In the genomic region with DNA sequence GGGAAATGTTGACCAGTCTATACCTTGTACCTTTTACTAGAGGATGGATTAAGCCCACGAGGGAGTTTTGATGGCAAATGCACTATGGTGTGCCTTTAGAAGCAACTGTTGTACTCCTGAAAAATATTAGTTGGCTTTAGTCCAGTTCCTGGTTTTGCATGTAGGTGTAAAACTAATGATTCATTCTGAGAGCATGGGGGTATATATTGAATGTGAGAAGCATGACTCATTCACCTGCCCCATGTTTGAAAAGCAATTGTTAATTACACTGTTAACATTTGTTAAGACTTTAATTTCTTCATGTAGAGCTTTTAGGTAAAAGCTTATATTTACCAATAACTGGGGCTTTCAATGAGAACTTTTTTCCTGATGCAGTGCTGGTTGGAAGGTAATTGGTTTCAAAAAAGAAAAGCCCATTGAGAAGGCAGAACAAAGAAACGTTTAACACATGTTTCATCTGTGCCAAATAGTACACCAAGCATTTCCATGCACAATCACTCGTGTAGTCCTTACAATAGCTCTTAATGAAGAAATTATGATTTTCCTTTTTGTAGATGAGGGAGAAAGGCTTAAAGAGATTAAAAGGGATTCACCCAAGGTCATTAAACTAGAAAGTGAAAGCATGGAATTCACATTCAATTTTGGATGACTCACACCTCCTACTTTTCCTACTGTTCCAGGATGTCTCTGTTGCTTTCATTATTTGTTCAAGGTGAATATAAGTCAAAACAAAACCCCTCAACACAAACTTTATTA, we compare ENCODE assay signal across 12 cellular contexts.
DNase-seq lines count a peak whose midpoint lies in the region; ATAC-seq and TF ChIP-seq lines count a peak whose summit lies in the region.
"Had no signal": no experiment of that assay in that cellular context is flagged by ENCODE, and none has a peak within 500 bp of the region (broad histone marks: within the 10 kb centered on the region; RNA-seq: fewer than 3 reads in every experiment).

No MANE protein-coding gene starts in this region.

- H4K20me1 ChIP-seq in HCT116 (ENCODE audit: insufficient read depth) (no peaks in the 10 kb centered on the region), hepatocyte (ENCODE audit: insufficient read depth, poor library complexity, severe bottlenecking) (no peaks in the 10 kb centered on the region), smooth muscle cell (ENCODE audit: low read depth) (no peaks in the 10 kb centered on the region)

- H3K9me2 ChIP-seq in HCT116 (ENCODE audit: insufficient read depth) (no peaks in the 10 kb centered on the region), hepatocyte (replicated peaks; ENCODE audit: insufficient read depth) (no peaks in the 10 kb centered on the region)

- peak; percentile 20; the same call in 1 of the 2 replicates for TF ChIP-seq RAD21 in HCT116 (IDR thresholded peaks at IDR 0.05; ENCODE audit: low read depth)

- H3K4me2 ChIP-seq in HCT116 (ENCODE audit: low read length) (peak overlapping the region; percentile 65), hepatocyte (no peak overlapping the region), smooth muscle cell (no peak overlapping the region)

- RAD21 ChIA-PET in HCT116 (lab: Charles Lee; ENCODE audit: low non-redundant PET in 1 of 2, low total read pairs in 2 of 2, uncharacterized antibody in 2 of 2, unreplicated experiment in 2 of 2) = no interaction called here

- H3K9ac ChIP-seq in HCT116 (ENCODE audit: low read length) = no peak overlapping the region
- H3K9ac ChIP-seq in smooth muscle cell (ENCODE audit: low read depth) = no peak overlapping the region

- peak overlapping the region; percentile 31; the same call in 1 of the 2 replicates for H3K27ac ChIP-seq in HCT116 (ENCODE audit: low read depth, low read length)
- H3K27ac ChIP-seq in hepatocyte = no peak overlapping the region
- H3K27ac ChIP-seq in smooth muscle cell (ENCODE audit: low read depth) = no peak overlapping the region
- H3K27ac ChIP-seq: SK-N-MC had no signal

- H3K9me3 ChIP-seq in HCT116 (ENCODE audit: control insufficient read depth in 1 of 2, insufficient read depth in 1 of 2, low read depth in 1 of 2, low read length in 2 of 2) (no peaks in the 10 kb centered on the region), hepatocyte (ENCODE audit: low read depth) (no peaks in the 10 kb centered on the region), smooth muscle cell (replicated peaks; ENCODE audit: low read depth) (no peaks in the 10 kb centered on the region)

- DNase-seq in GM10248 (ENCODE audit: extremely low spot score) = peak; percentile 15
- peak; percentile 51 for DNase-seq in HCT116 (ENCODE audit: low read depth, low spot score)
- peak; percentile 6 for DNase-seq in NCI-H748 treated with DMSO at 0.1 percent for 48 hours (lab: John Stamatoyannopoulos, UW)
- DNase-seq in hepatocyte (ENCODE audit: low spot score) = peak; percentile 15
- no peak for DNase-seq in smooth muscle cell (lab: John Stamatoyannopoulos, UW; ENCODE audit: unreplicated experiment)
- DNase-seq in AG20443 (ENCODE audit: low spot score) = no peak
- DNase-seq in retina = no peak
- DNase-seq: DND-41, HCEC 1CT, left cardiac atrium had no signal

- TF ChIP-seq CTCF in GM10248 (IDR thresholded peaks at IDR 0.05; ENCODE audit: control extremely low read depth, extremely low read depth, low read depth, missing control alignments) (no peak), HCT116 (IDR thresholded peaks at IDR 0.05 in 2 of 3, conservative IDR thresholded peaks at IDR 0.05 in 1 of 3; ENCODE audit: borderline replicate concordance in 1 of 3, insufficient read depth in 1 of 3, low read depth in 2 of 3, low read length in 2 of 3) (no peak), hepatocyte (IDR thresholded peaks at IDR 0.05; ENCODE audit: poor library complexity) (no peak), smooth muscle cell (IDR thresholded peaks at IDR 0.05; ENCODE audit: borderline replicate concordance, insufficient read depth, poor library complexity, severe bottlenecking) (no peak)

- POLR2A ChIA-PET in GM10248 (lab: Yijun Ruan, JAX) = no interaction called here
- POLR2A ChIA-PET in HCT116 (lab: Charles Lee) = interaction anchor here (1.4 kb wide), 1 partner anchor 20 kb away, joined by 3 read pairs; no protein-coding TSS in a partner anchor

- CTCF ChIA-PET in GM10248 (lab: Yijun Ruan, JAX) = interaction anchor here (1.1 kb wide), 1 partner anchor 9 kb away, joined by 3 read pairs; no protein-coding TSS in a partner anchor
- CTCF ChIA-PET in HCT116 (lab: Charles Lee) = interaction anchor here (0.6 kb wide), 1 partner anchor 212 kb away, joined by 3 read pairs; no protein-coding TSS in a partner anchor

- H3K4me1 ChIP-seq in HCT116 (ENCODE audit: control insufficient read depth in 1 of 2, insufficient read depth in 2 of 2, low read length in 2 of 2) (peaks cover 12 to 32% of the 10 kb centered on the region in 2 experiments), hepatocyte (ENCODE audit: insufficient read depth) (peaks cover 16% of the 10 kb centered on the region), smooth muscle cell (ENCODE audit: low read depth) (no peaks in the 10 kb centered on the region)

- TF ChIP-seq POLR2A in HCT116 (IDR thresholded peaks at IDR 0.05; ENCODE audit: borderline replicate concordance, extremely low read depth, insufficient read depth, insufficient read length) = no peak

- H3K36me3 ChIP-seq in HCT116 (ENCODE audit: control insufficient read depth in 1 of 2, insufficient read depth in 2 of 2, low read length in 2 of 2) = no peaks in the 10 kb centered on the region
- no peaks in the 10 kb centered on the region for H3K36me3 ChIP-seq in hepatocyte (replicated peaks; ENCODE audit: insufficient read depth, low read depth)
- H3K36me3 ChIP-seq in smooth muscle cell (ENCODE audit: low read depth) = no peaks in the 10 kb centered on the region

- intact Hi-C loops in HCT116 (cut with micrococcal nuclease) = no loop called here

- no peaks in the 10 kb centered on the region for H3F3A ChIP-seq in smooth muscle cell (ENCODE audit: low read depth)

- WGBS in hepatocyte (ENCODE audit: low lambda C conversion rate, missing lambda C conversion rate) = 66% methylated on average over 3 of the region's 3 CpGs
- WGBS in smooth muscle cell (ENCODE audit: low lambda C conversion rate) = 61% methylated on average over 3 of the region's 3 CpGs

- H2AFZ ChIP-seq in HCT116 (ENCODE audit: low read depth, low read length, poor library complexity, severe bottlenecking) = peak overlapping the region; percentile 92
- H2AFZ ChIP-seq in hepatocyte = no peak overlapping the region
- H2AFZ ChIP-seq in smooth muscle cell (ENCODE audit: low read depth) = no peak overlapping the region

- H3K27me3 ChIP-seq in HCT116 (ENCODE audit: insufficient read depth, low read length) (no peaks in the 10 kb centered on the region), hepatocyte (no peaks in the 10 kb centered on the region), smooth muscle cell (ENCODE audit: low read depth) (no peaks in the 10 kb centered on the region)

- peak overlapping the region in 1 of 2 experiments; percentile 36; a peak in 2 of 4 replicates for H3K4me3 ChIP-seq in HCT116 (replicated peaks in 1 of 2; ENCODE audit: low read depth in 1 of 2, low read length in 2 of 2)
- H3K4me3 ChIP-seq in hepatocyte = no peak overlapping the region
- no peak overlapping the region for H3K4me3 ChIP-seq in smooth muscle cell
- H3K4me3 ChIP-seq: SK-N-MC had no signal

- BruUV-seq in HCT116 (replicated peaks; lab: Mats Ljungman, UMichigan) = no TSS peak

- no peaks in the 10 kb centered on the region for H3K79me2 ChIP-seq in HCT116 (ENCODE audit: insufficient read depth, low read length)
- H3K79me2 ChIP-seq in hepatocyte = no peaks in the 10 kb centered on the region
- H3K79me2 ChIP-seq in smooth muscle cell (ENCODE audit: low read depth) = no peaks in the 10 kb centered on the region

- peak; percentile 63 for ATAC-seq in HCT116
- ATAC-seq in GM19023 (IDR thresholded peaks at IDR 0.05; ENCODE audit: unreplicated experiment) = no peak
- ATAC-seq: left cardiac atrium had no signal

TF ChIP-seq in HCT116, 20 proteins besides CTCF, POLR2A, EP300 and RAD21:
- 0 out of 2 replicates have a peak, but pooled peaks have one; percentile 8 for TF ChIP-seq CEBPB (IDR thresholded peaks at IDR 0.05; ENCODE audit: low read depth)
- peak; percentile 74 for TF ChIP-seq JUND (IDR thresholded peaks at IDR 0.05)
- peak; percentile 63 for TF ChIP-seq SIN3A (IDR thresholded peaks at IDR 0.05; ENCODE audit: low read depth)
- TF ChIP-seq, protein P1, sequence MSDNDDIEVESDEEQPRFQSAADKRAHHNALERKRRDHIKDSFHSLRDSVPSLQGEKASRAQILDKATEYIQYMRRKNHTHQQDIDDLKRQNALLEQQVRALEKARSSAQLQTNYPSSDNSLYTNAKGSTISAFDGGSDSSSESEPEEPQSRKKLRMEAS (IDR thresholded peaks at IDR 0.05) = peak; percentile 72
- TF ChIP-seq FOSL1 (IDR thresholded peaks at IDR 0.05; ENCODE audit: low read depth) = peak; percentile 85
- TF ChIP-seq SP1 (IDR thresholded peaks at IDR 0.05; ENCODE audit: low read depth) = peak; percentile 56
- TF ChIP-seq POLR2AphosphoS5 (IDR thresholded peaks at IDR 0.05; ENCODE audit: low read depth, low read length) = peak; percentile 38; the same call in 1 of the 2 replicates
- TF ChIP-seq CBX3 (IDR thresholded peaks at IDR 0.05; ENCODE audit: low read depth) = no peak; the same call in 1 of the 2 replicates
- no peak for TF ChIP-seq ATF3 (IDR thresholded peaks at IDR 0.05)
- TF ChIP-seq, protein P2, sequence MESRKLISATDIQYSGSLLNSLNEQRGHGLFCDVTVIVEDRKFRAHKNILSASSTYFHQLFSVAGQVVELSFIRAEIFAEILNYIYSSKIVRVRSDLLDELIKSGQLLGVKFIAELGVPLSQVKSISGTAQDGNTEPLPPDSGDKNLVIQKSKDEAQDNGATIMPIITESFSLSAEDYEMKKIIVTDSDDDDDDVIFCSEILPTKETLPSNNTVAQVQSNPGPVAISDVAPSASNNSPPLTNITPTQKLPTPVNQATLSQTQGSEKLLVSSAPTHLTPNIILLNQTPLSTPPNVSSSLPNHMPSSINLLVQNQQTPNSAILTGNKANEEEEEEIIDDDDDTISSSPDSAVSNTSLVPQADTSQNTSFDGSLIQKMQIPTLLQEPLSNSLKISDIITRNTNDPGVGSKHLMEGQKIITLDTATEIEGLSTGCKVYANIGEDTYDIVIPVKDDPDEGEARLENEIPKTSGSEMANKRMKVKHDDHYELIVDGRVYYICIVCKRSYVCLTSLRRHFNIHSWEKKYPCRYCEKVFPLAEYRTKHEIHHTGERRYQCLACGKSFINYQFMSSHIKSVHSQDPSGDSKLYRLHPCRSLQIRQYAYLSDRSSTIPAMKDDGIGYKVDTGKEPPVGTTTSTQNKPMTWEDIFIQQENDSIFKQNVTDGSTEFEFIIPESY (IDR thresholded peaks at IDR 0.05; ENCODE audit: extremely low read depth, insufficient replicate concordance, low read length) = no peak
- TF ChIP-seq TCF7L2 (IDR thresholded peaks at IDR 0.05; ENCODE audit: borderline replicate concordance, extremely low read depth, insufficient read depth, insufficient read length) = peak; percentile 58

Comparison
In these comparisons a context has a peak if more than half of its experiments do, and no peak if none do; other contexts are left out.
1. DNase-seq: peak in GM10248 (single experiment), HCT116 (single experiment), NCI-H748 treated with DMSO at 0.1 percent for 48 hours (single experiment) and hepatocyte (single experiment); none in smooth muscle cell (single experiment), AG20443 (single experiment) and retina (single experiment).